22 cellular contexts compared by ENCODE assay signal in genomic region chr6:160358225-160359119, GRCh38. TPM values are rescaled to one million over a fixed set of nuclear protein-coding genes. Genes with fewer than 3 reads are reported as not detected.
DNase-seq lines count a peak whose midpoint lies in the region; ATAC-seq and TF ChIP-seq lines count a peak whose summit lies in the region.
"Had no signal": no experiment of that assay in that cellular context is flagged by ENCODE, and none has a peak within 500 bp of the region (broad histone marks: within the 10 kb centered on the region; RNA-seq: fewer than 3 reads in every experiment).

No MANE protein-coding gene starts in this region.

- TF ChIP-seq CTCF in progenitor cell of endocrine pancreas (IDR thresholded peaks at IDR 0.05; ENCODE audit: unreplicated experiment) (no peak), natural killer cell (IDR thresholded peaks at IDR 0.05) (no peak)

- H3K27me3 Mint-ChIP-seq in progenitor cell of endocrine pancreas (peaks cover 13% of the 10 kb centered on the region), natural killer cell (ENCODE audit: low read depth in 2 of 2) (peaks cover 18 to 45% of the 10 kb centered on the region in 2 donors)
- peaks cover 13% of the 10 kb centered on the region for H3K27me3 Mint-ChIP-seq in activated CD4-positive, alpha-beta T cell treated with anti-CD3 and anti-CD28 coated beads, Interleukin-2, amount 10 ng/mL, durations not matched to agents 24 days and 14 days

- H3K27ac Mint-ChIP-seq in progenitor cell of endocrine pancreas (peak overlapping the region; percentile 49), natural killer cell (no peak overlapping the region)
- H3K27ac Mint-ChIP-seq in activated CD4-positive, alpha-beta T cell treated with anti-CD3 and anti-CD28 coated beads, Interleukin-2, amount 10 ng/mL, durations not matched to agents 24 days and 14 days: no peak overlapping the region
- H3K27ac Mint-ChIP-seq: CD8-positive, alpha-beta memory T cell; IgD-negative memory B cell had no signal

- H3K36me3 Mint-ChIP-seq in progenitor cell of endocrine pancreas (ENCODE audit: insufficient read depth) (no peaks in the 10 kb centered on the region), natural killer cell (no peaks in the 10 kb centered on the region)
- H3K36me3 Mint-ChIP-seq in activated CD4-positive, alpha-beta T cell treated with anti-CD3 and anti-CD28 coated beads, Interleukin-2, amount 10 ng/mL, durations not matched to agents 24 days and 14 days (ENCODE audit: low read depth): no peaks in the 10 kb centered on the region
- H3K36me3 Mint-ChIP-seq: CD8-positive, alpha-beta memory T cell; IgD-negative memory B cell had no signal

- no peak for ATAC-seq in natural killer cell
- ATAC-seq: HCT116, Panc1, Right ventricle myocardium inferior had no signal

- no peaks in the 10 kb centered on the region for H3K9me3 Mint-ChIP-seq in progenitor cell of endocrine pancreas (ENCODE audit: low read depth)
- H3K9me3 Mint-ChIP-seq in natural killer cell: no peaks in the 10 kb centered on the region
- H3K9me3 Mint-ChIP-seq in activated CD4-positive, alpha-beta T cell treated with anti-CD3 and anti-CD28 coated beads, Interleukin-2, amount 10 ng/mL, durations not matched to agents 24 days and 14 days: no peaks in the 10 kb centered on the region
- H3K9me3 Mint-ChIP-seq: CD8-positive, alpha-beta memory T cell had no signal

- H3K4me1 Mint-ChIP-seq in progenitor cell of endocrine pancreas (ENCODE audit: low read depth) (peaks cover 16% of the 10 kb centered on the region), natural killer cell (peaks cover 0 to 5% of the 10 kb centered on the region in 2 donors)
- H3K4me1 Mint-ChIP-seq in activated CD4-positive, alpha-beta T cell treated with anti-CD3 and anti-CD28 coated beads, Interleukin-2, amount 10 ng/mL, durations not matched to agents 24 days and 14 days: peaks cover 2% of the 10 kb centered on the region
- H3K4me1 Mint-ChIP-seq: CD8-positive, alpha-beta memory T cell; IgD-negative memory B cell had no signal

- H3K4me3 Mint-ChIP-seq in progenitor cell of endocrine pancreas (ENCODE audit: low read depth) (no peak overlapping the region), natural killer cell (no peak overlapping the region)
- no peak overlapping the region for H3K4me3 Mint-ChIP-seq in activated CD4-positive, alpha-beta T cell treated with anti-CD3 and anti-CD28 coated beads, Interleukin-2, amount 10 ng/mL, durations not matched to agents 24 days and 14 days
- H3K4me3 Mint-ChIP-seq: CD8-positive, alpha-beta memory T cell; IgD-negative memory B cell had no signal

- intact Hi-C loops in natural killer cell (cut with micrococcal nuclease): no loop called here
- intact Hi-C loops in activated CD4-positive, alpha-beta T cell treated with anti-CD3 and anti-CD28 coated beads, Interleukin-2, amount 10 ng/mL, durations not matched to agents 24 days and 14 days (cut with micrococcal nuclease): no loop called here

- DNase-seq in RPMI7951 (ENCODE audit: low read depth) (peak; percentile 71), islet precursor cell (peak; percentile 65), progenitor cell of endocrine pancreas (ENCODE audit: low spot score, unreplicated experiment) (no peak), NCI-H146 treated with DMSO at 0.1 percent for 48 hours (lab: John Stamatoyannopoulos, UW; ENCODE audit: unreplicated experiment) (no peak), NCI-H146 (lab: John Stamatoyannopoulos, UW) (no peak), natural killer cell (no peak)
- DNase-seq in activated CD4-positive, alpha-beta T cell treated with anti-CD3 and anti-CD28 coated beads, Interleukin-2, amount 10 ng/mL, durations not matched to agents 24 days and 14 days: no peak
- DNase-seq: ACHN; C1 segment of cervical spinal cord; CD8-positive, alpha-beta memory T cell; DMS79 treated with DMSO at 0.1 percent for 48 hours; Kasumi-1; NCI-H1105; NCI-H187; NCI-H2107; NCI-H2227 treated with DMSO at 0.1 percent for 48 hours; NCI-H524 had no signal

RNA-seq across cellular contexts. Expression of gene SLC22A3, which starts 10.3 kb away (rescaled TPM):
- total RNA-seq in RPMI7951 (2014; rRNA removed; shearing (Covaris generic)): 1.7 and 2.2 TPM in 2 replicates
- 1.7 and 2.3 TPM in 2 replicates for total RNA-seq in progenitor cell of endocrine pancreas
- not detected for total RNA-seq in natural killer cell
- total RNA-seq in activated CD4-positive, alpha-beta T cell treated with anti-CD3 and anti-CD28 coated beads, Interleukin-2, amount 10 ng/mL, durations not matched to agents 24 days and 14 days: not detected in 2 replicates
- total RNA-seq: CD8-positive, alpha-beta memory T cell; SK-MEL-5 had no signal

Comparison
In these comparisons a context has a peak if more than half of its experiments do, and no peak if none do; other contexts are left out.
1. DNase-seq: peak in RPMI7951 (single experiment) and islet precursor cell (single experiment); none in progenitor cell of endocrine pancreas (single experiment), NCI-H146 treated with DMSO at 0.1 percent for 48 hours (single experiment), NCI-H146 (single experiment), natural killer cell (single experiment) and activated CD4-positive, alpha-beta T cell treated with anti-CD3 and anti-CD28 coated beads, Interleukin-2, amount 10 ng/mL, durations not matched to agents 24 days and 14 days (single experiment).